In genomic region chr13:48773531-48774275, GRCh38 we compare ENCODE assay signal across 14 cellular contexts.
DNase-seq lines count a peak whose midpoint lies in the region; ATAC-seq and TF ChIP-seq lines count a peak whose summit lies in the region.
"Had no signal": no experiment of that assay in that cellular context is flagged by ENCODE, and none has a peak within 500 bp of the region (broad histone marks: within the 10 kb centered on the region; RNA-seq: fewer than 3 reads in every experiment).

No MANE protein-coding gene starts in this region.

- no peak overlapping the region for H3K4me3 Mint-ChIP-seq in T-helper 17 cell
- H3K4me3 Mint-ChIP-seq: B cell; CD4-positive, alpha-beta T cell; GM23338 had no signal

- no peaks in the 10 kb centered on the region for H3K4me1 ChIP-seq in thyroid gland
- H3K4me1 ChIP-seq in body of pancreas = peaks cover 3% of the 10 kb centered on the region

- TF ChIP-seq CTCF in fibroblast of villous mesenchyme (IDR thresholded peaks at IDR 0.05; ENCODE audit: insufficient read depth, low read depth, low read length) (no peak), thyroid gland (IDR thresholded peaks at IDR 0.05) (no peak), body of pancreas (IDR thresholded peaks at IDR 0.05) (no peak)

- H3K27ac Mint-ChIP-seq in T-helper 17 cell = peak overlapping the region; percentile 39
- H3K27ac Mint-ChIP-seq: B cell; CD4-positive, alpha-beta T cell; GM23338 had no signal

- H3K27ac ChIP-seq in thyroid gland (no peak overlapping the region), body of pancreas (no peak overlapping the region)

- DNase-seq in EL (peak; percentile 21), T-helper 17 cell (no peak), fibroblast of villous mesenchyme (ENCODE audit: low read depth) (peak; percentile 69), thyroid gland (peak; percentile 31 to 41), NCI-H1105 treated with DMSO at 0.1 percent for 48 hours (lab: John Stamatoyannopoulos, UW) (no peak), NOMO-1 treated with DMSO at 0.1 percent for 48 hours (lab: John Stamatoyannopoulos, UW; ENCODE audit: unreplicated experiment) (no peak), body of pancreas (no peak)
- DNase-seq: C1 segment of cervical spinal cord; Calu3; CD4-positive, alpha-beta T cell; DMS79; H7 had no signal

- peaks cover 13% of the 10 kb centered on the region for H3K4me1 Mint-ChIP-seq in T-helper 17 cell
- H3K4me1 Mint-ChIP-seq: GM23338 had no signal

- WGBS in thyroid gland, 2 donors = 52 to 54% methylated on average over 2 of the region's 2 CpGs
- 55 to 58% methylated on average over 2 of the region's 2 CpGs for WGBS in body of pancreas, 2 donors

- H3K4me3 ChIP-seq in fibroblast of villous mesenchyme (ENCODE audit: low read depth, low read length) (no peak overlapping the region), thyroid gland (replicated peaks in 1 of 3) (no peak overlapping the region), body of pancreas (no peak overlapping the region)
- H3K4me3 ChIP-seq: GM23338 had no signal

- H3K27me3 ChIP-seq in thyroid gland = no peaks in the 10 kb centered on the region
- no peaks in the 10 kb centered on the region for H3K27me3 ChIP-seq in body of pancreas

- H3K27me3 Mint-ChIP-seq in T-helper 17 cell = peaks cover 56% of the 10 kb centered on the region

- TF ChIP-seq POLR2A in thyroid gland (IDR thresholded peaks at IDR 0.05) (no peak), body of pancreas (IDR thresholded peaks at IDR 0.05) (no peak)

- H3K9me3 ChIP-seq in T-helper 17 cell (ENCODE audit: control insufficient read depth, low read length, poor library complexity, severe bottlenecking) (no peaks in the 10 kb centered on the region), thyroid gland (no peaks in the 10 kb centered on the region), body of pancreas (no peaks in the 10 kb centered on the region)

- peaks cover 4% of the 10 kb centered on the region for H3K36me3 Mint-ChIP-seq in T-helper 17 cell (ENCODE audit: low read depth)

- H3K36me3 ChIP-seq in thyroid gland (no peaks in the 10 kb centered on the region), body of pancreas (replicated peaks in 1 of 2; ENCODE audit: insufficient read depth in 1 of 2, low read depth in 2 of 2) (no peaks in the 10 kb centered on the region)

- no peak for ATAC-seq in T-helper 17 cell
- ATAC-seq in body of pancreas = no peak
- ATAC-seq: GM23338 had no signal

- intact Hi-C loops in thyroid gland (cut with DNase I) = loop anchor here (10.0 kb wide), 1 partner anchor 439 kb away; no protein-coding TSS in a partner anchor
- intact Hi-C loops in body of pancreas (cut with DNase I) = loop anchor here (5.0 kb wide), 1 partner anchor 181 kb away; no protein-coding TSS in a partner anchor

Comparison
In these comparisons a context has a peak if more than half of its experiments do, and no peak if none do; other contexts are left out.
1. DNase-seq: peak in EL (single experiment), fibroblast of villous mesenchyme (single experiment) and thyroid gland (2 of 2); none in T-helper 17 cell (0 of 3), NCI-H1105 treated with DMSO at 0.1 percent for 48 hours (single experiment), NOMO-1 treated with DMSO at 0.1 percent for 48 hours (single experiment) and body of pancreas (0 of 4).